In the genomic region with DNA sequence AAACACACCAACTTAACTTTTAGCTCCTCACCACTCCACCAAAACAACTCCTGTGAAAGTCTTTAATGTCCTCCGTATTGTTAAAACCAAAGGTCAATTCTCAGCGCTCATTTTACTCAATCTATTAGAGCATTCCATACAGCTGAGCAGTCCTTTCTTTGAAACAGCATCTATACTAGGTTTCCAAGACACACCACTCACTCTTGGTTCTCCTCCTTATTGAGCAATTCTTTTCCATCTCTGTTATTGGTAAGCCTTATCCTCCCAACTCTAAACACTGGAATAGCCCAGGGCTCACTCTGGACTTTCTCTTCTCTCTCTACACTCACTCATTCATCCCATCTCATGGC, we compare ENCODE assay signal across 16 cellular contexts. TPM values are rescaled to one million over a fixed set of nuclear protein-coding genes. Genes with fewer than 3 reads are reported as not detected.
DNase-seq lines count a peak whose midpoint lies in the region; ATAC-seq, FAIRE-seq and TF ChIP-seq lines count a peak whose summit lies in the region.
"Had no signal": no experiment of that assay in that cellular context is flagged by ENCODE, and none has a peak within 500 bp of the region (broad histone marks: within the 10 kb centered on the region; RNA-seq: fewer than 3 reads in every experiment).

No MANE protein-coding gene starts in this region.

- no peak for FAIRE-seq in GM19239 (lab: Jason Lieb, UNC)
- FAIRE-seq: K562, pancreas had no signal

- H3K27me3 Mint-ChIP-seq in CD4-positive, alpha-beta memory T cell = no peaks in the 10 kb centered on the region

- peaks cover 28% of the 10 kb centered on the region for H3K4me1 ChIP-seq in CD4-positive, alpha-beta memory T cell (ENCODE audit: insufficient read depth, low read length)

- peaks cover 23 to 42% (median 32%) of the 10 kb centered on the region in 4 donors for H3K4me1 Mint-ChIP-seq in CD4-positive, alpha-beta memory T cell

- no peaks in the 10 kb centered on the region for H3K36me3 ChIP-seq in CD4-positive, alpha-beta memory T cell (ENCODE audit: insufficient read depth, low read length)
- H3K36me3 ChIP-seq: esophagus muscularis mucosa, pancreas had no signal

- POLR2A ChIA-PET in AG04450 (lab: Yijun Ruan, JAX) = interaction anchor here (0.7 to 1.8 kb wide), 7 partner anchors 9 to 111 kb away, joined by 3 to 14 read pairs (median 3); a partner anchor contains a TSS
- POLR2A ChIA-PET in CD4-positive, alpha-beta memory T cell (lab: Charles Lee; ENCODE audit: partially characterized antibody) = interaction anchor here (1.1 to 2.9 kb wide), 3 partner anchors 45 to 112 kb away, joined by 6 to 12 read pairs (median 7); a partner anchor contains a TSS

- no peak overlapping the region for H3K4me3 ChIP-seq in AG04450 (ENCODE audit: low read depth, low read length)
- H3K4me3 ChIP-seq in CD4-positive, alpha-beta memory T cell (ENCODE audit: low read length in 2 of 2) = no peak overlapping the region
- H3K4me3 ChIP-seq: BLaER1 treated with 17β-estradiol and CSF1 and Interleukin-3, amounts not matched to agents 10 nM and 100 nM; esophagus muscularis mucosa; K562; pancreas had no signal

- TF ChIP-seq CTCF in AG04450 (IDR thresholded peaks at IDR 0.05; ENCODE audit: low read depth, low read length) = no peak

- no peak for ATAC-seq in GM21786 (IDR thresholded peaks at IDR 0.05; ENCODE audit: unreplicated experiment)
- ATAC-seq: K562 had no signal

- CTCF ChIA-PET in AG04450 (lab: Charles Lee) = interaction anchor here (1.0 to 3.0 kb wide), 4 partner anchors 44 to 145 kb away, joined by 3 to 25 read pairs (median 5); a partner anchor contains a TSS
- CTCF ChIA-PET in CD4-positive, alpha-beta memory T cell (lab: Charles Lee; ENCODE audit: partially characterized antibody) = interaction anchor here (4.6 kb wide), 1 partner anchor 112 kb away, joined by 61 read pairs; a partner anchor contains a TSS

- H3K27ac ChIP-seq in AG04450 (ENCODE audit: low read depth, low read length) = peak overlapping the region; percentile 85
- no peak overlapping the region for H3K27ac ChIP-seq in CD4-positive, alpha-beta memory T cell (ENCODE audit: low read depth, low read length)
- H3K27ac ChIP-seq: BLaER1 treated with 17β-estradiol and CSF1 and Interleukin-3, amounts not matched to agents 10 nM and 100 nM; esophagus muscularis mucosa; pancreas had no signal

- H3K27me3 ChIP-seq in AG04450 (ENCODE audit: control insufficient read depth, insufficient read depth, low read length) = no peaks in the 10 kb centered on the region
- H3K27me3 ChIP-seq in CD4-positive, alpha-beta memory T cell (ENCODE audit: insufficient read depth, low read length) = no peaks in the 10 kb centered on the region
- H3K27me3 ChIP-seq: BLaER1 treated with 17β-estradiol and CSF1 and Interleukin-3, amounts not matched to agents 10 nM and 100 nM; esophagus muscularis mucosa; pancreas had no signal

- H3K4me3 Mint-ChIP-seq in CD4-positive, alpha-beta memory T cell = no peak overlapping the region
- H3K4me3 Mint-ChIP-seq: activated naive CD4-positive, alpha-beta T cell treated with anti-CD3 and anti-CD28 coated beads for 36 hours had no signal

- intact Hi-C loops in CD4-positive, alpha-beta memory T cell (cut with micrococcal nuclease) = no loop called here

- H3K9me3 Mint-ChIP-seq in CD4-positive, alpha-beta memory T cell = no peaks in the 10 kb centered on the region
- H3K9me3 Mint-ChIP-seq: activated naive CD4-positive, alpha-beta T cell treated with anti-CD3 and anti-CD28 coated beads for 36 hours had no signal

- peak; percentile 68 for DNase-seq in AG04450 (ENCODE audit: low read depth, low spot score)
- peak; percentile 13 for DNase-seq in HPDE6-E6E7 (ENCODE audit: extremely low spot score)
- DNase-seq in astrocyte of the hippocampus (ENCODE audit: low read depth, low spot score) = peak; percentile 53
- DNase-seq in hepatic stellate cell (ENCODE audit: low spot score) = peak; percentile 53
- no peak for DNase-seq in CD4-positive, alpha-beta memory T cell
- no peak for DNase-seq in DMS114 treated with DMSO at 0.1 percent for 48 hours (lab: John Stamatoyannopoulos, UW; ENCODE audit: unreplicated experiment)
- DNase-seq in GM19239 (ENCODE audit: insufficient read length, low spot score) = no peak
- DNase-seq: activated naive CD4-positive, alpha-beta T cell treated with anti-CD3 and anti-CD28 coated beads for 36 hours; GDM1; NCI-H1436 treated with DMSO at 0.1 percent for 48 hours; NCI-H524; pancreas had no signal

- no peaks in the 10 kb centered on the region for H3K36me3 Mint-ChIP-seq in CD4-positive, alpha-beta memory T cell

- no peaks in the 10 kb centered on the region for H3K9me3 ChIP-seq in AG04450 (ENCODE audit: control insufficient read depth, insufficient read depth, low read length)
- H3K9me3 ChIP-seq in CD4-positive, alpha-beta memory T cell (ENCODE audit: control insufficient read depth in 1 of 2, low read length in 2 of 2) = no peaks in the 10 kb centered on the region
- H3K9me3 ChIP-seq: esophagus muscularis mucosa, pancreas had no signal

- no peak overlapping the region for H3K27ac Mint-ChIP-seq in CD4-positive, alpha-beta memory T cell
- H3K27ac Mint-ChIP-seq: activated naive CD4-positive, alpha-beta T cell treated with anti-CD3 and anti-CD28 coated beads for 36 hours had no signal

RNA-seq across cellular contexts. Expression of a gene that starts 34.9 kb away (rescaled TPM):
- 22.4 and 24.4 TPM in 2 replicates for polyA plus RNA-seq in AG04450 (2011; rRNA removed)
- 29.9 and 35.4 TPM in 2 replicates for polyA minus RNA-seq in AG04450 (2011; rRNA and poly(A)+ RNA removed)
- total RNA-seq in CD4-positive, alpha-beta memory T cell = 10 to 100 TPM; 52.0 to 53.2 TPM
- 10 to 100 TPM; 43.7 to 56.4 TPM for polyA plus RNA-seq in CD4-positive, alpha-beta memory T cell

Comparison
In these comparisons a context has a peak if more than half of its experiments do, and no peak if none do; other contexts are left out.
1. DNase-seq: peak in AG04450 (single experiment), HPDE6-E6E7 (single experiment), astrocyte of the hippocampus (single experiment) and hepatic stellate cell (single experiment); none in CD4-positive, alpha-beta memory T cell (0 of 5), DMS114 treated with DMSO at 0.1 percent for 48 hours (single experiment) and GM19239 (single experiment).